In the genomic region with DNA sequence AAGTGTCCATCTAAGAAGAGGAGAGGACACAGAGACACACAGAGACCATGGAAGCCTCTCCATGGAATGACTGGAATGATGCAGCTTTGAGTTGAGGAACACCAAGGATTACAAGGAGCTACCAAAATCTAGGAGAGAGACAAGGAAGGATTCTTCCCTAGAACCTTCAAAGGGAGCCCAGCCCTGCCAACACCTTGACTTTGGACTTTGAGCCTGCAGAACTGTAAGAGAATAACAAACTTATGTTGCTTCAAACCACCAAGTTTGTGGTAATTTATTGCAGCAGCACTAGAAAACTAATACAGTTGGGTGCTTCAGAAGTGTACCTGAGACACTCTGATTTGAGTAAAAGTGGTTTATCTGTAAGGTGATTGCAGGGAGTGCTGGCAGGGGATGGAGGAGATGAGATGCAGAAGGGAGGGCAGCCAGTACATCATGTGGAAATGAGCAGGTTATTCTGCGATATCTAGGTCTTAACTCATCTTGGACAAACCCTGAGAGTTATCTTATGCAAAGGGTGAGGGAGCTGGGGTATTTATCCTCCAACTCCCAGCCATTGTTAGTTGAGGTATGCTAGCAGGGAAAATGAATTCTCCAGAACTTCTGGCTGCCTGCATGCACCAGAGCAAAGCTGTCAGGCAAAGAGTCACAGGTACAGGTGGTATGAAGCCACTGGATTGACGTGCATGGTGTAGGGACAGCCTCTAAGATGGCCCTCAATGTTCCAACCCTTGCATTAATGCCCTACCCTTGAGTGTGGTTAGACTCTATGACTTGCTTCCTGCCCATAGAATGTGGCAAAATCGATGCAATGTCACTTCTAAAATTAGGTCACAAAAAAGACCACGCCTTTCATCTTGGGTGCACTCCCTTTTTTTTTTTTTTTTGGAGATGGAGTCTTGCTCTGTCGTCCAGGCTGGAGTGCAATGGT, we compare ENCODE assay signal across 18 cellular contexts.
"Had no signal": no experiment of that assay in that cellular context is flagged by ENCODE, and none has a peak within 500 bp of the region (broad histone marks: within the 10 kb centered on the region; RNA-seq: fewer than 3 reads in every experiment).

No MANE protein-coding gene starts in this region.

- H3K79me2 ChIP-seq: parathyroid adenoma had no signal

- H2AFZ ChIP-seq: parathyroid adenoma had no signal

- H3K27ac ChIP-seq: body of pancreas, gastrocnemius medialis, heart right ventricle, lower lobe of right lung, parathyroid adenoma, right lobe of liver, stomach had no signal

- H3K36me3 ChIP-seq: gastrocnemius medialis, heart right ventricle, lower lobe of right lung, right lobe of liver, stomach had no signal

- H3K9ac ChIP-seq: parathyroid adenoma had no signal

- H3K4me2 ChIP-seq: smooth muscle cell had no signal

- DNase-seq: activated CD4-positive, alpha-beta memory T cell treated with anti-CD3 and anti-CD28 coated beads, Interleukin-2, amount 10 ng/mL, durations not matched to agents 7 days and 5 days; activated CD4-positive, alpha-beta T cell treated with anti-CD3 and anti-CD28 coated beads for 48 hours; activated CD4-positive, CD25-positive, alpha-beta regulatory T cell; activated naive CD4-positive, alpha-beta T cell treated with anti-CD3 and anti-CD28 coated beads for 36 hours; activated T-cell treated with anti-CD3 and anti-CD28 coated beads, Interleukin-2, amount 50 U/mL, for 24 hours; body of pancreas; caudate nucleus; cortex of kidney; gastrocnemius medialis; heart right ventricle; left cardiac atrium; lower lobe of right lung; right lobe of liver; stimulated activated CD4-positive, alpha-beta T cell treated with anti-CD3 and anti-CD28 coated beads, Interleukin-4, amount 100 ng/mL, for 1 hour; stomach; trophoblast cell had no signal

- H3K4me3 ChIP-seq: body of pancreas, gastrocnemius medialis, heart right ventricle, lower lobe of right lung, right lobe of liver, smooth muscle cell, stomach had no signal

- H3K4me1 ChIP-seq: body of pancreas, gastrocnemius medialis, heart right ventricle, lower lobe of right lung, parathyroid adenoma, right lobe of liver, stomach had no signal

- H3K9me3 ChIP-seq: body of pancreas, gastrocnemius medialis, lower lobe of right lung, right lobe of liver had no signal

- H3K27me3 ChIP-seq: body of pancreas, gastrocnemius medialis, heart right ventricle, right lobe of liver, stomach had no signal
